ENCODE assay signal across 19 cellular contexts in the genomic region with DNA sequence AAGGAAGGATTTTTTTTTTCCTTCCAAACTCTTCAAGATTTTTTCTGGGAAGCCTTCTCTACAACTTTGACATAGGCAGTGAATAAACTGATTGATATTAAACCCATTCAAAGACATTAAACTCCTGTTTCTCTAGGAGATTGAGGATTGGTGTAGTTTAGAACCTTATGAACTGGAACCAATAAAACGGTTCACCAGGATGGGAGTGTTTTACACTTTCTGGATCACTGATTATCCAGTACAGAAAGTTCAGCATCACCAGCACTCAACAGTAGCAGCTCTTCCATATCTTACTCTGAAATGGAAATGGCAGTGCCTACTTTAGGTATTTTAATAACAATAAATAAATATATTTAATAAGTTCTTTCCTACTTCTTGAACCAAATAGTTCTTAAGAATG.
A peak's percentile ranks its signal among the peaks of the same experiment; 100 is the strongest.
DNase-seq lines count a peak whose midpoint lies in the region; ATAC-seq and TF ChIP-seq lines count a peak whose summit lies in the region.
"Had no signal": no experiment of that assay in that cellular context is flagged by ENCODE, and none has a peak within 500 bp of the region (broad histone marks: within the 10 kb centered on the region; RNA-seq: fewer than 3 reads in every experiment).

No MANE protein-coding gene starts in this region.

- H3K4me3 ChIP-seq in mammary epithelial cell (replicated peaks in 1 of 3; ENCODE audit: insufficient read depth in 1 of 3, low read depth in 2 of 3, low read length in 3 of 3) (no peak overlapping the region), breast epithelium (no peak overlapping the region), esophagus squamous epithelium (no peak overlapping the region)
- H3K4me3 ChIP-seq: BLaER1, GM23338 had no signal

- in situ Hi-C loops in mammary epithelial cell (cut with MboI; ENCODE audit: low sequenced_read_pairs in 2 of 2): no loop called here

- no peak for TF ChIP-seq POLR2A in breast epithelium (IDR thresholded peaks at IDR 0.05)
- no peak for TF ChIP-seq POLR2A in esophagus squamous epithelium (IDR thresholded peaks at IDR 0.05)

- H3K9me3 Mint-ChIP-seq in nephron: no peaks in the 10 kb centered on the region
- H3K9me3 Mint-ChIP-seq: CD4-positive, CD25-positive, alpha-beta regulatory T cell; CD8-positive, alpha-beta T cell; GM23338; H9 had no signal

- H3K27me3 Mint-ChIP-seq in nephron (ENCODE audit: low read depth): peaks cover 3% of the 10 kb centered on the region
- H3K27me3 Mint-ChIP-seq: B cell had no signal

- H3K27me3 ChIP-seq in mammary epithelial cell (ENCODE audit: insufficient read depth, low read length) (no peaks in the 10 kb centered on the region), breast epithelium (no peaks in the 10 kb centered on the region), esophagus squamous epithelium (no peaks in the 10 kb centered on the region)
- H3K27me3 ChIP-seq: BLaER1 had no signal

- H3K9me3 ChIP-seq in mammary epithelial cell (replicated peaks; ENCODE audit: insufficient read depth, low read length) (no peaks in the 10 kb centered on the region), breast epithelium (peaks cover 0 to 3% of the 10 kb centered on the region in 2 donors), esophagus squamous epithelium (no peaks in the 10 kb centered on the region)
- H3K9me3 ChIP-seq: BLaER1, Caco-2 had no signal

- peaks cover 5% of the 10 kb centered on the region for H3K36me3 Mint-ChIP-seq in nephron (ENCODE audit: low read depth)
- H3K36me3 Mint-ChIP-seq: CD4-positive, CD25-positive, alpha-beta regulatory T cell; CD8-positive, alpha-beta T cell had no signal

- intact Hi-C loops in mammary epithelial cell (cut with micrococcal nuclease): no loop called here
- intact Hi-C loops in breast epithelium (cut with DNase I; ENCODE audit: low total_unique reads): no loop called here
- intact Hi-C loops in esophagus squamous epithelium (cut with DNase I): no loop called here

- H2AFZ ChIP-seq in mammary epithelial cell (ENCODE audit: low read depth, low read length): peak overlapping the region; percentile 6
- H2AFZ ChIP-seq: GM23338 had no signal

- no peak for ATAC-seq in GM21717 (IDR thresholded peaks at IDR 0.05; ENCODE audit: unreplicated experiment)
- ATAC-seq: CD8-positive, alpha-beta T cell; GM23338; HCT116 had no signal

- H3K79me2 ChIP-seq in mammary epithelial cell (ENCODE audit: insufficient read depth, low read length): no peaks in the 10 kb centered on the region

- H3K27ac ChIP-seq in mammary epithelial cell (ENCODE audit: insufficient read depth, low read depth, low read length) (no peak overlapping the region), breast epithelium (no peak overlapping the region), esophagus squamous epithelium (no peak overlapping the region)
- H3K27ac ChIP-seq: 22Rv1, BLaER1, C4-2B had no signal

- CTCF ChIA-PET in mammary epithelial cell (lab: Charles Lee; ENCODE audit: low non-redundant PET): no interaction called here

- H3K4me3 Mint-ChIP-seq in nephron: no peak overlapping the region
- H3K4me3 Mint-ChIP-seq: B cell; CD4-positive, CD25-positive, alpha-beta regulatory T cell; CD8-positive, alpha-beta T cell; GM23338; H9 had no signal

- H3K27ac Mint-ChIP-seq in nephron: peak overlapping the region in 2 of 3 experiments; percentile 13 to 34
- H3K27ac Mint-ChIP-seq: B cell; CD4-positive, CD25-positive, alpha-beta regulatory T cell; CD8-positive, alpha-beta T cell; GM23338; H9 had no signal

- DNase-seq in mammary epithelial cell (no peak), breast epithelium (ENCODE audit: low spot score in 2 of 2) (no peak), kidney glomerular epithelial cell (lab: John Stamatoyannopoulos, UW) (peak; percentile 17), esophagus squamous epithelium (lab: John Stamatoyannopoulos, UW) (no peak)
- DNase-seq in activated CD4-positive, alpha-beta T cell treated with anti-CD3 and anti-CD28 coated beads for 1 hour: no peak
- DNase-seq: Caco-2; CD4-positive, CD25-positive, alpha-beta regulatory T cell; CD8-positive, alpha-beta T cell; DMS53; DMS79 treated with DMSO at 0.1 percent for 48 hours; H9 had no signal

- H3K9ac ChIP-seq in mammary epithelial cell (ENCODE audit: insufficient read depth, low read length): no peak overlapping the region
- H3K9ac ChIP-seq: BLaER1 had no signal

- no peaks in the 10 kb centered on the region for H4K20me1 ChIP-seq in mammary epithelial cell (ENCODE audit: insufficient read depth, low read length)
- H4K20me1 ChIP-seq: BLaER1 had no signal

- TF ChIP-seq CTCF in mammary epithelial cell (conservative IDR thresholded peaks at IDR 0.05 in 1 of 2, IDR thresholded peaks at IDR 0.05 in 1 of 2; ENCODE audit: extremely low read depth in 1 of 2, insufficient read depth in 1 of 2, low read depth in 1 of 2, low read length in 2 of 2) (no peak), breast epithelium (IDR thresholded peaks at IDR 0.05) (no peak), nephron (IDR thresholded peaks at IDR 0.05; ENCODE audit: unreplicated experiment in 3 of 3) (no peak), esophagus squamous epithelium (IDR thresholded peaks at IDR 0.05) (no peak)

- H3K36me3 ChIP-seq in mammary epithelial cell (ENCODE audit: insufficient read depth, low read length) (no peaks in the 10 kb centered on the region), breast epithelium (no peaks in the 10 kb centered on the region), esophagus squamous epithelium (no peaks in the 10 kb centered on the region)
- H3K36me3 ChIP-seq: BLaER1 had no signal

- H3K4me1 ChIP-seq in mammary epithelial cell (ENCODE audit: insufficient read depth, low read length) (peaks cover under 1% of the 10 kb centered on the region), breast epithelium (no peaks in the 10 kb centered on the region), esophagus squamous epithelium (peaks cover 0 to 2% (median 0%) of the 10 kb centered on the region in 3 donors)
- H3K4me1 ChIP-seq: BLaER1, Caco-2 had no signal

- no TSS peak for BruUV-seq in mammary epithelial cell (replicated peaks; lab: Mats Ljungman, UMichigan)

- H3K4me2 ChIP-seq in mammary epithelial cell (ENCODE audit: insufficient read depth, low read depth, low read length): no peak overlapping the region
- H3K4me2 ChIP-seq: BLaER1, GM23338 had no signal

- WGBS in mammary epithelial cell (ENCODE audit: low coverage, missing lambda C conversion rate): 50% methylated on average over 1 of the region's 1 CpG
- WGBS in esophagus squamous epithelium, 2 donors: 78 to 95% methylated on average over 1 of the region's 1 CpG

- dilution Hi-C loops in mammary epithelial cell (cut with HindIII; ENCODE audit: low sequenced_read_pairs): no loop called here

- no peaks in the 10 kb centered on the region for H3K4me1 Mint-ChIP-seq in nephron
- H3K4me1 Mint-ChIP-seq: B cell; CD4-positive, CD25-positive, alpha-beta regulatory T cell had no signal
